19 cellular contexts compared by ENCODE assay signal in the genomic region with DNA sequence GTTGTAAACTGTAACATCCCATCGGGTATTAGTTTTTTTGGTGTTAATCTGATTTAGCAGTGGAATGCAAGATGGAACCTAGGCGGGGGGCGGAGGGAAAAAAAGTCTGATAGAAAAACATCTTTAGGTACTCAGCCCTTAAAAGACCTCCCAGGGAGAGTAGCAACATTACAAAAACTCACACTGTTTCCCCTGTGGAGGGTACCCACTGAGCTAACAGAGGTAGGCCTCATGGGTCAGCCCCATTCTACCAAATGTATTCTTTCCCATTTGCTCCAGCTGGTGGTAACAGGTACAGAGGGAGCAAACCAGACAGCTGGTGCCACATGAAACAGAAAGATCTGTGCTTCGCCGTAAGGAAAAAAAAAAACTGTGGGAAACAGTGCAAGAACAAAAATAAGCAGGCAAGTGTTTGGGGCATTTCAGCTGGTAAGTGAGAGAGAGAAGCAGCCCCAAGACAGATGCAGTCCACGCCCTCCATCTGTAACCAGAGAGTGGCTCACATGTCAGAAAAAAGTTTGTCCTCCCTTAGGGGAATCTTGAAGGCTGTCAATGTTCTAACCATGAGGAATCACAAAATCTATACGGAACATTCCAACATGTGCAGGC.
A peak's percentile ranks its signal among the peaks of the same experiment; 100 is the strongest.
DNase-seq lines count a peak whose midpoint lies in the region; ATAC-seq, FAIRE-seq and TF ChIP-seq lines count a peak whose summit lies in the region.
"Had no signal": no experiment of that assay in that cellular context is flagged by ENCODE, and none has a peak within 500 bp of the region (broad histone marks: within the 10 kb centered on the region; RNA-seq: fewer than 3 reads in every experiment).

No MANE protein-coding gene starts in this region.

- no peak for ATAC-seq in IMR-90 (ENCODE audit: low read depth)
- ATAC-seq in HG02884 (IDR thresholded peaks at IDR 0.05; ENCODE audit: unreplicated experiment): no peak
- ATAC-seq in HG02840 (IDR thresholded peaks at IDR 0.05; ENCODE audit: low FRiP score, unreplicated experiment): no peak
- ATAC-seq: right cardiac atrium had no signal

- CTCF ChIA-PET in IMR-90 (lab: Yijun Ruan, JAX): no interaction called here
- CTCF ChIA-PET in endothelial cell of umbilical vein (lab: Charles Lee): interaction anchor here (1.0 to 1.5 kb wide), 2 partner anchors 57 to 84 kb away, joined by 3 read pairs; no protein-coding TSS in a partner anchor

- H2BK120ac ChIP-seq in IMR-90 (ENCODE audit: low read depth, low read length): no peak overlapping the region

- H4K8ac ChIP-seq in IMR-90 (ENCODE audit: low read depth in 2 of 2, low read length in 2 of 2): no peak overlapping the region

- no peak overlapping the region for H2BK20ac ChIP-seq in IMR-90 (ENCODE audit: low read depth, low read length)

- dilution Hi-C loops in IMR-90 (cut with HindIII; ENCODE audit: low sequenced_read_pairs, unreplicated experiment) (no loop called here), endothelial cell of umbilical vein (cut with MboI; ENCODE audit: extremely low pct_ligation_motif_present, low sequenced_read_pairs) (no loop called here)

- peak; percentile 46 for DNase-seq in NCI-H82 (lab: John Stamatoyannopoulos, UW)
- DNase-seq in NCI-H82 treated with DMSO at 0.1 percent for 48 hours (lab: John Stamatoyannopoulos, UW; ENCODE audit: unreplicated experiment): no peak
- DNase-seq in IMR-90: no peak
- DNase-seq in endothelial cell of umbilical vein (ENCODE audit: low read depth, low spot score): no peak
- no peak for DNase-seq in Karpas-422
- DNase-seq: activated CD4-positive, CD25-positive, alpha-beta regulatory T cell; adrenal gland; KBM-7; kidney glomerular epithelial cell; NCI-H1417 treated with DMSO at 0.1 percent for 48 hours; NCI-H526; Peyer's patch; right cardiac atrium; stimulated activated CD4-positive, alpha-beta T cell treated with anti-CD3 and anti-CD28 coated beads, Interleukin-4, amount 100 ng/mL, for 24 hours; SW 1271 had no signal

- H3K4me3 ChIP-seq in IMR-90 (ENCODE audit: insufficient read depth, low read depth, low read length) (no peak overlapping the region), endothelial cell of umbilical vein (replicated peaks in 1 of 3; ENCODE audit: insufficient read depth in 1 of 3, low read depth in 1 of 3, low read length in 3 of 3) (no peak overlapping the region), neutrophil (ENCODE audit: low read depth in 1 of 2, low read length in 1 of 2) (no peak overlapping the region), Karpas-422 (ENCODE audit: low read length) (no peak overlapping the region)
- H3K4me3 ChIP-seq: adrenal gland, Peyer's patch, vagina had no signal

- no peak overlapping the region for H4K5ac ChIP-seq in IMR-90 (ENCODE audit: low read depth, low read length)

- no peak for FAIRE-seq in endothelial cell of umbilical vein (lab: Jason Lieb, UNC)

- no peak overlapping the region for H3K4ac ChIP-seq in IMR-90 (ENCODE audit: low read depth, low read length)

- H3K14ac ChIP-seq in IMR-90 (replicated peaks; ENCODE audit: low read depth, low read length): no peak overlapping the region

- no peaks in the 10 kb centered on the region for H3K36me3 ChIP-seq in IMR-90 (ENCODE audit: control insufficient read depth, insufficient read depth, low read length)
- H3K36me3 ChIP-seq in endothelial cell of umbilical vein (ENCODE audit: control insufficient read depth in 2 of 2, extremely low read depth in 1 of 2, insufficient read depth in 2 of 2, low read length in 2 of 2): no peaks in the 10 kb centered on the region
- no peaks in the 10 kb centered on the region for H3K36me3 ChIP-seq in neutrophil
- H3K36me3 ChIP-seq in Karpas-422 (ENCODE audit: insufficient read depth, low read length): no peaks in the 10 kb centered on the region
- H3K36me3 ChIP-seq: adrenal gland, Peyer's patch, vagina had no signal

- no peak for TF ChIP-seq RAD21 in IMR-90 (IDR thresholded peaks at IDR 0.05; ENCODE audit: low read length)

- H3K4me1 ChIP-seq in IMR-90 (ENCODE audit: control insufficient read depth, insufficient read depth, low read length) (peaks cover 2% of the 10 kb centered on the region; the same call in 1 of the 2 replicates), endothelial cell of umbilical vein (ENCODE audit: control insufficient read depth, extremely low read depth, insufficient read depth, low read length) (peaks cover 10% of the 10 kb centered on the region), neutrophil (ENCODE audit: control insufficient read depth in 1 of 2, insufficient read depth in 1 of 2, low read depth in 1 of 2, low read length in 1 of 2) (peaks cover 23 to 26% of the 10 kb centered on the region in 2 experiments), Karpas-422 (ENCODE audit: low read length) (peaks cover 15% of the 10 kb centered on the region)

- WGBS in IMR-90 (ENCODE audit: extremely low coverage in 2 of 2, insufficient read length in 1 of 2), 2 experiments: 100% methylated on average over 3 of the region's 7 CpGs; no CpG with 5 or more reads in 1 of the 2 experiments

- H3K9me1 ChIP-seq in IMR-90 (ENCODE audit: insufficient read depth, low read length): no peaks in the 10 kb centered on the region
- H3K9me1 ChIP-seq in endothelial cell of umbilical vein (replicated peaks; ENCODE audit: control insufficient read depth, extremely low read depth, insufficient read depth, low read length): no peaks in the 10 kb centered on the region

- H4K91ac ChIP-seq in IMR-90 (ENCODE audit: insufficient read depth, low read depth, low read length): no peak overlapping the region

- H2AFZ ChIP-seq in IMR-90 (replicated peaks; ENCODE audit: low read length, poor library complexity) (no peak overlapping the region), endothelial cell of umbilical vein (ENCODE audit: low read depth, low read length) (peak overlapping the region; percentile 9), Karpas-422 (ENCODE audit: low read length) (no peak overlapping the region)

- no peak overlapping the region for H3K4me2 ChIP-seq in IMR-90 (ENCODE audit: low read depth, low read length)
- no peak overlapping the region for H3K4me2 ChIP-seq in endothelial cell of umbilical vein (ENCODE audit: insufficient read depth, low read length)
- no peak overlapping the region for H3K4me2 ChIP-seq in Karpas-422 (ENCODE audit: low read depth, low read length, poor library complexity, severe bottlenecking)

- H3K79me2 ChIP-seq in endothelial cell of umbilical vein (ENCODE audit: control insufficient read depth, insufficient read depth, low read length) (no peaks in the 10 kb centered on the region), Karpas-422 (ENCODE audit: low read length) (no peaks in the 10 kb centered on the region)

- intact Hi-C loops in IMR-90 (cut with micrococcal nuclease): loop anchor here (5.0 kb wide), 1 partner anchor 102 kb away; a partner anchor contains a TSS
- intact Hi-C loops in endothelial cell of umbilical vein (cut with micrococcal nuclease): no loop called here

- BruUV-seq in IMR-90 (replicated peaks; lab: Mats Ljungman, UMichigan): no TSS peak
- BruUV-seq in endothelial cell of umbilical vein (replicated peaks; lab: Mats Ljungman, UMichigan): no TSS peak

- H3K27me3 ChIP-seq in IMR-90 (ENCODE audit: control insufficient read depth, insufficient read depth, low read length) (peaks cover 8% of the 10 kb centered on the region; the same call in 1 of the 2 replicates), endothelial cell of umbilical vein (ENCODE audit: control insufficient read depth in 2 of 2, insufficient read depth in 2 of 2, low read length in 2 of 2) (no peaks in the 10 kb centered on the region), neutrophil (no peaks in the 10 kb centered on the region), Karpas-422 (ENCODE audit: low read length) (no peaks in the 10 kb centered on the region)
- H3K27me3 ChIP-seq: adrenal gland, Peyer's patch, vagina had no signal

- no peak overlapping the region for H2BK15ac ChIP-seq in IMR-90 (ENCODE audit: low read depth, low read length)

- no peak overlapping the region for H3K18ac ChIP-seq in IMR-90 (ENCODE audit: low read depth, low read length)

- H3K56ac ChIP-seq in IMR-90 (ENCODE audit: extremely low read depth, insufficient read depth, low read length): no peak overlapping the region

- no peak overlapping the region for H2AK5ac ChIP-seq in IMR-90 (ENCODE audit: low read depth, low read length)

- H3K27ac ChIP-seq in IMR-90 (ENCODE audit: insufficient read depth, low read length) (no peak overlapping the region), endothelial cell of umbilical vein (ENCODE audit: insufficient read depth, low read depth, low read length) (no peak overlapping the region), neutrophil (peak overlapping the region; percentile 84), Karpas-422 (ENCODE audit: low read length) (no peak overlapping the region)
- H3K27ac ChIP-seq: adrenal gland, Peyer's patch, vagina had no signal

- H3K9ac ChIP-seq in IMR-90 (ENCODE audit: low read depth, low read length): no peak overlapping the region
- no peak overlapping the region for H3K9ac ChIP-seq in endothelial cell of umbilical vein (replicated peaks; ENCODE audit: extremely low read depth, insufficient read depth, low read length)
- no peak overlapping the region for H3K9ac ChIP-seq in Karpas-422 (ENCODE audit: low read length)

- no peaks in the 10 kb centered on the region for H3K79me1 ChIP-seq in IMR-90 (ENCODE audit: low read depth in 1 of 2, low read length in 2 of 2)

- TF ChIP-seq POLR2A in IMR-90 (IDR thresholded peaks at IDR 0.05; ENCODE audit: low read depth, low read length): no peak
- TF ChIP-seq POLR2A in endothelial cell of umbilical vein (IDR thresholded peaks at IDR 0.05; ENCODE audit: low read depth, low read length): no peak

- TF ChIP-seq CTCF in IMR-90 (conservative IDR thresholded peaks at IDR 0.05; ENCODE audit: low read depth, low read length) (no peak), endothelial cell of umbilical vein (IDR thresholded peaks at IDR 0.05; ENCODE audit: extremely low read depth in 1 of 2, insufficient read depth in 1 of 2, low read depth in 1 of 2, low read length in 2 of 2) (no peak), neutrophil (IDR thresholded peaks at IDR 0.05) (no peak)

- no peaks in the 10 kb centered on the region for H3K9me2 ChIP-seq in Karpas-422 (replicated peaks; ENCODE audit: insufficient read depth, low read length)

- H2AK9ac ChIP-seq in IMR-90 (replicated peaks; ENCODE audit: low read depth, low read length, poor library complexity): no peak overlapping the region

- 0 out of 2 replicates have a peak overlapping the region, but pooled peaks have one; percentile 7 for H3K23ac ChIP-seq in IMR-90 (ENCODE audit: low read depth, low read length)

- H2BK5ac ChIP-seq in IMR-90 (ENCODE audit: low read depth, low read length, poor library complexity, severe bottlenecking): no peak overlapping the region

- in situ Hi-C loops in IMR-90 (cut with MboI; ENCODE audit: low sequenced_read_pairs): no loop called here

- H4K20me1 ChIP-seq in IMR-90 (ENCODE audit: insufficient read depth, low read length) (no peaks in the 10 kb centered on the region), endothelial cell of umbilical vein (replicated peaks; ENCODE audit: control insufficient read depth, extremely low read depth, insufficient read depth, low read length) (no peaks in the 10 kb centered on the region), Karpas-422 (ENCODE audit: insufficient read depth, low read depth, low read length) (no peaks in the 10 kb centered on the region)

- POLR2A ChIA-PET in IMR-90 (lab: Charles Lee; ENCODE audit: unreplicated experiment): no interaction called here
- POLR2A ChIA-PET in endothelial cell of umbilical vein (lab: Charles Lee): no interaction called here

- H3K9me3 ChIP-seq in IMR-90 (ENCODE audit: control insufficient read depth, insufficient read depth, low read length) (no peaks in the 10 kb centered on the region), endothelial cell of umbilical vein (replicated peaks; ENCODE audit: control insufficient read depth, insufficient read depth, low read length) (no peaks in the 10 kb centered on the region), neutrophil (no peaks in the 10 kb centered on the region), Karpas-422 (ENCODE audit: low read length) (no peaks in the 10 kb centered on the region)
- H3K9me3 ChIP-seq: adrenal gland, Peyer's patch, vagina had no signal
